In genomic region chr2:147468963-147469362, GRCh38 we compare ENCODE assay signal across 22 cellular contexts.
DNase-seq lines count a peak whose midpoint lies in the region; ATAC-seq and TF ChIP-seq lines count a peak whose summit lies in the region.
"Had no signal": no experiment of that assay in that cellular context is flagged by ENCODE, and none has a peak within 500 bp of the region (broad histone marks: within the 10 kb centered on the region; RNA-seq: fewer than 3 reads in every experiment).

No MANE protein-coding gene starts in this region.

- H4K20me1 ChIP-seq in GM23338 (replicated peaks; ENCODE audit: insufficient read depth) = no peaks in the 10 kb centered on the region
- no peaks in the 10 kb centered on the region for H4K20me1 ChIP-seq in neural cell (ENCODE audit: insufficient read depth)

- no peaks in the 10 kb centered on the region for H3F3A ChIP-seq in GM23338 (replicated peaks; ENCODE audit: low read depth)
- H3F3A ChIP-seq in neural cell (ENCODE audit: insufficient read depth, low read length, poor library complexity, severe bottlenecking) = no peaks in the 10 kb centered on the region

- no peak overlapping the region; the same call in 1 of the 2 replicates for H3K27ac Mint-ChIP-seq in GM23338
- H3K27ac Mint-ChIP-seq in endodermal cell = peak overlapping the region; percentile 17
- no peak overlapping the region for H3K27ac Mint-ChIP-seq in T-helper 17 cell
- H3K27ac Mint-ChIP-seq: CD4-positive, alpha-beta memory T cell; IgD-negative memory B cell had no signal

- H3K27me3 ChIP-seq in GM23338 (ENCODE audit: insufficient read depth) (no peaks in the 10 kb centered on the region), HUES6 (ENCODE audit: control insufficient read depth, insufficient read depth, low read length) (no peaks in the 10 kb centered on the region), endodermal cell (ENCODE audit: control insufficient read depth, insufficient read depth, low read length, poor library complexity, severe bottlenecking) (no peaks in the 10 kb centered on the region), neural cell (ENCODE audit: insufficient read depth, low read depth, low read length) (no peaks in the 10 kb centered on the region)

- H3K4me3 ChIP-seq in GM23338 = no peak overlapping the region
- H3K4me3 ChIP-seq in HUES6 (ENCODE audit: low read depth, low read length) = peak overlapping the region; percentile 26; the same call in 1 of the 2 replicates
- no peak overlapping the region for H3K4me3 ChIP-seq in endodermal cell (ENCODE audit: low read length)
- no peak overlapping the region for H3K4me3 ChIP-seq in neural cell (ENCODE audit: low read length)
- H3K4me3 ChIP-seq: A549 had no signal

- H3K27me3 Mint-ChIP-seq in GM23338 (ENCODE audit: insufficient read depth, low read depth, poor library complexity) (no peaks in the 10 kb centered on the region), endodermal cell (ENCODE audit: insufficient read depth) (peaks cover 3% of the 10 kb centered on the region), T-helper 17 cell (no peaks in the 10 kb centered on the region)
- H3K27me3 Mint-ChIP-seq: CD4-positive, alpha-beta memory T cell; IgD-negative memory B cell had no signal

- H3K9me3 ChIP-seq in HUES6 (ENCODE audit: control insufficient read depth, insufficient read depth, low read depth, low read length) (no peaks in the 10 kb centered on the region), endodermal cell (ENCODE audit: control insufficient read depth, low read length) (no peaks in the 10 kb centered on the region), neural cell (ENCODE audit: low read length) (no peaks in the 10 kb centered on the region), T-helper 17 cell (ENCODE audit: control insufficient read depth, low read length, poor library complexity, severe bottlenecking) (no peaks in the 10 kb centered on the region)
- H3K9me3 ChIP-seq: A549 had no signal

- H3K36me3 Mint-ChIP-seq in GM23338 (ENCODE audit: low read depth) (0 out of 3 replicates have a peak, but pooled peaks cover 4% of the 10 kb centered on the region), endodermal cell (ENCODE audit: low read depth) (no peaks in the 10 kb centered on the region), T-helper 17 cell (ENCODE audit: low read depth) (peaks cover 2% of the 10 kb centered on the region)
- H3K36me3 Mint-ChIP-seq: CD4-positive, alpha-beta memory T cell; IgD-negative memory B cell had no signal

- H3K27ac ChIP-seq in GM23338 (ENCODE audit: low read depth) = 0 out of 2 replicates have a peak overlapping the region, but pooled peaks have one; percentile 6
- H3K27ac ChIP-seq in HUES6 (ENCODE audit: low read depth, low read length) = no peak overlapping the region
- no peak overlapping the region for H3K27ac ChIP-seq in endodermal cell (ENCODE audit: low read depth, low read length)
- H3K27ac ChIP-seq in neural cell (ENCODE audit: low read length) = peak overlapping the region; percentile 32
- H3K27ac ChIP-seq: A549, KMS-11, RWPE1 had no signal

- TF ChIP-seq RAD21 in neural cell (conservative IDR thresholded peaks at IDR 0.05) = no peak

- H2AFZ ChIP-seq in GM23338 = no peak overlapping the region
- H2AFZ ChIP-seq in neural cell (ENCODE audit: low read depth, low read length) = no peak overlapping the region

- H3K4me2 ChIP-seq in GM23338 (peak overlapping the region; percentile 30), neural cell (ENCODE audit: low read length) (no peak overlapping the region)
- H3K4me2 ChIP-seq: A549, KMS-11 had no signal

- no peak for TF ChIP-seq CTCF in GM23338 (conservative IDR thresholded peaks at IDR 0.05; ENCODE audit: low read depth in 2 of 2)
- no peak for TF ChIP-seq CTCF in endodermal cell (conservative IDR thresholded peaks at IDR 0.05)
- TF ChIP-seq CTCF in neural cell (IDR thresholded peaks at IDR 0.05; ENCODE audit: poor library complexity, severe bottlenecking) = no peak

- peaks cover 29% of the 10 kb centered on the region for H3K4me1 ChIP-seq in GM23338 (ENCODE audit: insufficient read depth)
- peaks cover 43% of the 10 kb centered on the region for H3K4me1 ChIP-seq in HUES6 (ENCODE audit: control insufficient read depth, insufficient read depth, low read length)
- peaks cover 16% of the 10 kb centered on the region for H3K4me1 ChIP-seq in endodermal cell (ENCODE audit: control insufficient read depth, insufficient read depth, low read length)
- H3K4me1 ChIP-seq: A549 had no signal

- peaks cover 4% of the 10 kb centered on the region; the same call in 1 of the 2 replicates for H3K9me2 ChIP-seq in GM23338 (ENCODE audit: insufficient read depth)
- H3K9me2 ChIP-seq in neural cell (ENCODE audit: insufficient read depth, low read length) = no peaks in the 10 kb centered on the region

- ATAC-seq in GM23338 (peak; percentile 57), HG03039 (IDR thresholded peaks at IDR 0.05; ENCODE audit: unreplicated experiment) (no peak), T-helper 17 cell (no peak)
- ATAC-seq: A549, HCT116, Panc1 had no signal

- H3K36me3 ChIP-seq in GM23338 (ENCODE audit: insufficient read depth) (no peaks in the 10 kb centered on the region), HUES6 (ENCODE audit: control insufficient read depth, insufficient read depth, low read length) (no peaks in the 10 kb centered on the region), endodermal cell (ENCODE audit: control insufficient read depth, insufficient read depth, low read length) (no peaks in the 10 kb centered on the region), neural cell (ENCODE audit: insufficient read depth, low read length) (no peaks in the 10 kb centered on the region)

- DNase-seq in GM23338 (ENCODE audit: low spot score) = peak; percentile 28
- DNase-seq in endodermal cell = peak; percentile 61
- DNase-seq in ecto neural progenitor cell (ENCODE audit: low spot score) = no peak
- DNase-seq in T-helper 17 cell = no peak
- DNase-seq: C1 segment of cervical spinal cord; CD4-positive, alpha-beta memory T cell; DMS53; GOT3; MM.1S; NCI-H1694 treated with DMSO at 0.1 percent for 48 hours; NCI-H526; SHP77 treated with DMSO at 0.1 percent for 48 hours; T-helper 1 cell had no signal

- H3K79me2 ChIP-seq in GM23338 (replicated peaks; ENCODE audit: insufficient read depth) (no peaks in the 10 kb centered on the region), neural cell (replicated peaks; ENCODE audit: insufficient read depth, low read length) (no peaks in the 10 kb centered on the region)

- H3K4me1 Mint-ChIP-seq in GM23338 (peaks cover 37% of the 10 kb centered on the region), endodermal cell (peaks cover 53% of the 10 kb centered on the region), T-helper 17 cell (no peaks in the 10 kb centered on the region)
- H3K4me1 Mint-ChIP-seq: CD4-positive, alpha-beta memory T cell; IgD-negative memory B cell had no signal

- no peak for TF ChIP-seq EP300 in neural cell (conservative IDR thresholded peaks at IDR 0.05; ENCODE audit: poor library complexity, severe bottlenecking)

- H3K9me3 Mint-ChIP-seq in GM23338 = no peaks in the 10 kb centered on the region
- H3K9me3 Mint-ChIP-seq in endodermal cell = no peaks in the 10 kb centered on the region
- H3K9me3 Mint-ChIP-seq: IgD-negative memory B cell had no signal

- H3K4me3 Mint-ChIP-seq in GM23338 (peak overlapping the region; percentile 22; the same call in 2 of the 3 replicates), endodermal cell (no peak overlapping the region), T-helper 17 cell (no peak overlapping the region)
- H3K4me3 Mint-ChIP-seq: CD4-positive, alpha-beta memory T cell; IgD-negative memory B cell had no signal

- 51 to 65% methylated on average over 4 to 5 of the region's 5 CpGs for WGBS in endodermal cell (ENCODE audit: insufficient coverage in 1 of 2, insufficient read length in 1 of 2), 2 experiments

- H3K9ac ChIP-seq in HUES6 (ENCODE audit: low read length) (no peak overlapping the region), endodermal cell (ENCODE audit: extremely low read depth, low read length, poor library complexity, severe bottlenecking) (no peak overlapping the region), neural cell (ENCODE audit: low read length) (no peak overlapping the region)
- H3K9ac ChIP-seq: KMS-11 had no signal

TF ChIP-seq in GM23338, 12 proteins besides CTCF, POLR2A, EP300 and RAD21 (continues in another document):
- TF ChIP-seq EZH2 (IDR thresholded peaks at IDR 0.05; ENCODE audit: low read depth, unreplicated experiment) = no peak

TF ChIP-seq in neural cell, 6 proteins besides CTCF, POLR2A, EP300 and RAD21:
- TF ChIP-seq REST (IDR thresholded peaks at IDR 0.05; ENCODE audit: borderline replicate concordance) (no peak), SMC3 (conservative IDR thresholded peaks at IDR 0.05; ENCODE audit: poor library complexity) (no peak), EZH2 (IDR thresholded peaks at IDR 0.05; ENCODE audit: borderline replicate concordance, insufficient read depth, low read length, poor library complexity, severe bottlenecking) (no peak), TAF1 (IDR thresholded peaks at IDR 0.05; ENCODE audit: low read depth) (no peak), POLR2AphosphoS5 (IDR thresholded peaks at IDR 0.05) (no peak), MXI1 (conservative IDR thresholded peaks at IDR 0.05; ENCODE audit: poor library complexity, severe bottlenecking) (no peak)
TF ChIP-seq in neural cell: peak in this region for 0.

Comparison
In these comparisons a context has a peak if more than half of its experiments do, and no peak if none do; other contexts are left out.
1. DNase-seq: peak in GM23338 (single experiment) and endodermal cell (single experiment); none in ecto neural progenitor cell (single experiment) and T-helper 17 cell (0 of 3).
2. H3K27ac ChIP-seq: peak in GM23338 (single experiment) and neural cell (single experiment); none in HUES6 (single experiment) and endodermal cell (single experiment).